In the genomic region with DNA sequence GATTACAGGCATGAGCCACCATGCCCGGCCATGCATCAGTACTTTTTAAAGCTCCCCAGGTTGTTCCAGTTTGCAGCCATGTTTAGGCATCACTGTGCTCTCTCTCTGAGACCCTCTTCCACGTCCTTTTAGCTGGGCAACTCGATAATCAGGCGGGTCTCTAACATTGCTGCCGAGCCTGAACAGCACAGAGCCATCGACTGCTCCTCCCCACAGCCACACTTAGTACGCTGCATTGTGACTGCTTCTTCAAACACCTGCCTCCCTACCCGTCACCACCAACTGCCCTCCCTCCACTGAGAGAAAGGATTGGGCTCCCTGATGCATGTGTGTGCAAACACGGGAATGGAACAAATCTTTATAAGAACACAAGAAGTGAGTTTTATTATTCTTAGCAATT, we compare ENCODE assay signal across 1 cellular context.
TF ChIP-seq lines count a peak whose summit lies in the region.

No MANE protein-coding gene starts in this region.

TF ChIP-seq in GM12878, 131 proteins besides CTCF, POLR2A, EP300 and RAD21:
- no peak for TF ChIP-seq ZBTB33 (IDR thresholded peaks at IDR 0.05)
- no peak for TF ChIP-seq GATAD2B (conservative IDR thresholded peaks at IDR 0.05; ENCODE audit: low read depth)
- TF ChIP-seq RB1 (IDR thresholded peaks at IDR 0.05; ENCODE audit: borderline replicate concordance): no peak
- TF ChIP-seq RCOR1 (conservative IDR thresholded peaks at IDR 0.05; ENCODE audit: low read depth, low read length): no peak
- TF ChIP-seq E4F1 (IDR thresholded peaks at IDR 0.05; ENCODE audit: borderline replicate concordance, partially characterized antibody): no peak
- no peak for TF ChIP-seq RAD51 (IDR thresholded peaks at IDR 0.05)
TF ChIP-seq in GM12878: peak in this region for 0.
